ENCODE assay signal across 23 cellular contexts in the genomic region with DNA sequence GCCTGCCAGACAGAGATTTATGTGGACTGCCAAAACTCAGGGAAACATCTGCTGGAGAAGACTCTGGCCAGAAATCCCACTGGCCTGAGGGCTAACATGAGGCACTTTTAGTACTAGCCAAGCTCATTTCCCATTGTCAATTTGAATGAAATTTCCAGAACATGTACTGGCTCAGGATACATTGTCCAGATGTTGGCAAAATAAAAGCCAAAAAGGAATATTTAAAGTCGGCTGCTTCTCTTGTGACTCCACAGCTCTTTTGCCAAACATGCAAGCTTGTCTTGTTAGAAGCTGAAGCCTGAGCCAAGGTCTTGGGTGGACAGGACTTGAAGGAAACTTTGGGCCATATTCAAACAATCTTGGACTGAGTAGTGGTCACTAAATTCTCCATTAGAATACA.
DNase-seq lines count a peak whose midpoint lies in the region; ATAC-seq and TF ChIP-seq lines count a peak whose summit lies in the region.
"Had no signal": no experiment of that assay in that cellular context is flagged by ENCODE, and none has a peak within 500 bp of the region (broad histone marks: within the 10 kb centered on the region; RNA-seq: fewer than 3 reads in every experiment).

No MANE protein-coding gene starts in this region.

- TF ChIP-seq CTCF in lower lobe of right lung (IDR thresholded peaks at IDR 0.05), result no peak

- H3K4me3 ChIP-seq in lower lobe of right lung, result no peak overlapping the region
- H3K4me3 ChIP-seq: GM23338, HAP-1, SK-N-MC had no signal

- H3K4me1 ChIP-seq in lower lobe of right lung, result no peaks in the 10 kb centered on the region
- H3K4me1 ChIP-seq: BE2C had no signal

- no peaks in the 10 kb centered on the region for H3K9me3 ChIP-seq in lower lobe of right lung
- H3K9me3 ChIP-seq: BE2C, HAP-1 had no signal

- intact Hi-C loops in Right ventricle myocardium superior (cut with DNase I) (no loop called here), cardiac septum (cut with DNase I) (no loop called here), lower lobe of right lung (cut with DNase I) (no loop called here)

- ATAC-seq in Right ventricle myocardium superior (ENCODE audit: poor library complexity) (peak; percentile 75), lower lobe of right lung (peak; percentile 8 to 21), HG02852 (IDR thresholded peaks at IDR 0.05; ENCODE audit: unreplicated experiment) (no peak)
- ATAC-seq: GM23338 had no signal

- H3K36me3 ChIP-seq in lower lobe of right lung, result no peaks in the 10 kb centered on the region
- H3K36me3 ChIP-seq: BE2C, HAP-1 had no signal

- DNase-seq in Right ventricle myocardium superior (no peak), cardiac septum (ENCODE audit: low spot score) (no peak), fibroblast of gingiva (ENCODE audit: low read depth) (peak; percentile 31), lower lobe of right lung (no peak), germinal center (ENCODE audit: low spot score) (no peak), DMS153 treated with DMSO at 0.1 percent for 48 hours (lab: John Stamatoyannopoulos, UW; ENCODE audit: unreplicated experiment) (no peak)
- DNase-seq: BE2C; CD4-positive, CD25-positive, alpha-beta regulatory T cell; DMS79; KBM-7; MM.1S; NCI-H1048; NCI-H1417 treated with DMSO at 0.1 percent for 48 hours; NCI-H187; NCI-H2107; NCI-H446 treated with DMSO at 0.1 percent for 48 hours; NCI-H526 treated with DMSO at 0.1 percent for 48 hours; OCI-M1; SHP77 treated with DMSO at 0.1 percent for 48 hours had no signal

- H3K27me3 ChIP-seq in lower lobe of right lung (ENCODE audit: low read depth), result no peaks in the 10 kb centered on the region
- H3K27me3 ChIP-seq: BE2C had no signal

- no peak overlapping the region for H3K27ac ChIP-seq in lower lobe of right lung
- H3K27ac ChIP-seq: SK-N-MC had no signal
